27 cellular contexts compared by ENCODE assay signal in the genomic region with DNA sequence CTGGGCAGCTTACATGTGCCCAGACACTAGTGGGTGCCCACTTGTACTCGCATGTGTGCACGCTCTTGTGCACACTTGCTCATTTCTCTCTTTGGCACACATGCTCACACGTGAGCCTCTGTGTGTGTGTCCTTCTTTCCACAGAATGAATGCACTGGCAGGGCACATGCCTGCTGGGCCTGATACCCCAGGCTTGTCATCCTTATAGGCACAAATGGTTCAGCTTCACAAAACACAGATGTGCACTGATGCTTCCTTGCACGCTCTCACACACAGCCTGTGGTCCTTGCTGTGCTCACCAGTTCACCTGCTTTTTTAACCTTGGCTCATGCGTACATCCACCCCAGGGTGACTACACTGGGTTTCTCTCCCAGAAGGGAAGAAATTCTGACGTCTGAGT.
"Had no signal": no experiment of that assay in that cellular context is flagged by ENCODE, and none has a peak within 500 bp of the region (broad histone marks: within the 10 kb centered on the region; RNA-seq: fewer than 3 reads in every experiment).

No MANE protein-coding gene starts in this region.

- H3K27ac Mint-ChIP-seq: activated CD4-positive, alpha-beta memory T cell treated with anti-CD3 and anti-CD28 coated beads for 36 hours; activated CD4-positive, alpha-beta T cell treated with anti-CD3 and anti-CD28 coated beads, Interleukin-2, amount 10 ng/mL, durations not matched to agents 7 days and 5 days; activated naive CD4-positive, alpha-beta T cell treated with anti-CD3 and anti-CD28 coated beads, Interleukin-2, amount 10 ng/mL, durations not matched to agents 7 days and 5 days; activated naive CD8-positive, alpha-beta T cell treated with anti-CD3 and anti-CD28 coated beads for 36 hours; T-helper 17 cell had no signal

- H3K27me3 Mint-ChIP-seq: activated CD4-positive, alpha-beta T cell treated with anti-CD3 and anti-CD28 coated beads, Interleukin-2, amount 10 ng/mL, durations not matched to agents 7 days and 5 days had no signal

- H3K9ac ChIP-seq: KMS-11 had no signal

- H3K36me3 ChIP-seq: brain microvascular endothelial cell, cardiac muscle cell, SJSA1 had no signal

- H3K27ac ChIP-seq: brain microvascular endothelial cell, cardiac muscle cell, KMS-11, SJSA1 had no signal

- H3K4me1 Mint-ChIP-seq: activated CD4-positive, alpha-beta T cell treated with anti-CD3 and anti-CD28 coated beads, Interleukin-2, amount 10 ng/mL, durations not matched to agents 7 days and 5 days; activated naive CD4-positive, alpha-beta T cell treated with anti-CD3 and anti-CD28 coated beads, Interleukin-2, amount 10 ng/mL, durations not matched to agents 7 days and 5 days; activated naive CD8-positive, alpha-beta T cell treated with anti-CD3 and anti-CD28 coated beads for 36 hours; T-helper 17 cell had no signal

- H3K4me3 Mint-ChIP-seq: activated CD4-positive, alpha-beta memory T cell treated with anti-CD3 and anti-CD28 coated beads for 36 hours; activated CD4-positive, alpha-beta T cell treated with anti-CD3 and anti-CD28 coated beads, Interleukin-2, amount 10 ng/mL, durations not matched to agents 7 days and 5 days; activated naive CD4-positive, alpha-beta T cell treated with anti-CD3 and anti-CD28 coated beads, Interleukin-2, amount 10 ng/mL, durations not matched to agents 7 days and 5 days; activated naive CD8-positive, alpha-beta T cell treated with anti-CD3 and anti-CD28 coated beads for 36 hours; activated T-cell treated with anti-CD3 and anti-CD28 coated beads, Interleukin-2, amount 50 U/mL, for 4 hours; T-helper 17 cell had no signal

- H3K4me3 ChIP-seq: cardiac muscle cell, SJSA1 had no signal

- H3K9me3 ChIP-seq: SJSA1 had no signal

- H3K9me3 Mint-ChIP-seq: activated CD4-positive, alpha-beta memory T cell treated with anti-CD3 and anti-CD28 coated beads for 36 hours; activated CD4-positive, alpha-beta T cell treated with anti-CD3 and anti-CD28 coated beads, Interleukin-2, amount 10 ng/mL, durations not matched to agents 7 days and 5 days; activated naive CD4-positive, alpha-beta T cell treated with anti-CD3 and anti-CD28 coated beads, Interleukin-2, amount 10 ng/mL, durations not matched to agents 7 days and 5 days; activated naive CD8-positive, alpha-beta T cell treated with anti-CD3 and anti-CD28 coated beads for 36 hours; activated T-cell treated with anti-CD3 and anti-CD28 coated beads, Interleukin-2, amount 50 U/mL, for 4 hours had no signal

- DNase-seq: activated CD4-positive, alpha-beta memory T cell treated with anti-CD3 and anti-CD28 coated beads for 36 hours; activated CD4-positive, alpha-beta T cell treated with anti-CD3 and anti-CD28 coated beads, Interleukin-2, amount 10 ng/mL, durations not matched to agents 7 days and 5 days; activated CD4-positive, CD25-positive, alpha-beta regulatory T cell; activated CD8-positive, alpha-beta memory T cell treated with anti-CD3 and anti-CD28 coated beads for 24 hours; activated gamma-delta T cell treated with Interleukin-2 at 50 U/mL for 16 hours; activated naive CD4-positive, alpha-beta T cell treated with anti-CD3 and anti-CD28 coated beads, Interleukin-2, amount 10 ng/mL, durations not matched to agents 7 days and 5 days; activated naive CD8-positive, alpha-beta T cell treated with anti-CD3 and anti-CD28 coated beads for 36 hours; activated T-cell treated with anti-CD3 and anti-CD28 coated beads, Interleukin-2, amount 50 U/mL, for 4 hours; brain microvascular endothelial cell; NCI-H1092 treated with DMSO at 0.1 percent for 48 hours; NCI-H1417 treated with DMSO at 0.1 percent for 48 hours; NCI-H1694 treated with DMSO at 0.1 percent for 48 hours; NCI-H2029 treated with DMSO at 0.1 percent for 48 hours; NCI-H345; NCI-H510A; NCI-H526 treated with DMSO at 0.1 percent for 48 hours; NCI-H82; OCI-M1; Right ventricle myocardium superior; RPMI8226; T-helper 17 cell; T-helper 9 cell had no signal

- H3K27me3 ChIP-seq: brain microvascular endothelial cell, SJSA1 had no signal

- H3K4me1 ChIP-seq: SJSA1 had no signal

- ATAC-seq: activated T-cell treated with anti-CD3 and anti-CD28 coated beads, Interleukin-2, amount 50 U/mL, for 4 hours; Panc1; SK-N-SH treated with all-trans-retinoic acid at 6 μM for 48 hours; T-helper 17 cell had no signal

- H3K36me3 Mint-ChIP-seq: activated CD4-positive, alpha-beta memory T cell treated with anti-CD3 and anti-CD28 coated beads for 36 hours; activated naive CD4-positive, alpha-beta T cell treated with anti-CD3 and anti-CD28 coated beads, Interleukin-2, amount 10 ng/mL, durations not matched to agents 7 days and 5 days; activated naive CD8-positive, alpha-beta T cell treated with anti-CD3 and anti-CD28 coated beads for 36 hours had no signal
